8 cellular contexts compared by ENCODE assay signal in genomic region chr22:49826603-49827306, GRCh38. TPM values are rescaled to one million over a fixed set of nuclear protein-coding genes. Genes with fewer than 3 reads are reported as not detected.
DNase-seq lines count a peak whose midpoint lies in the region; ATAC-seq and TF ChIP-seq lines count a peak whose summit lies in the region.

No MANE protein-coding gene starts in this region.

- H3K79me2 ChIP-seq in parathyroid adenoma, result peaks cover 41% of the 10 kb centered on the region

- H3K27ac Mint-ChIP-seq in IgD-negative memory B cell, result peak overlapping the region in 1 of 3 donors; percentile 93
- H3K27ac Mint-ChIP-seq in activated naive CD4-positive, alpha-beta T cell treated with anti-CD3 and anti-CD28 coated beads, Interleukin-2, amount 10 ng/mL, durations not matched to agents 7 days and 5 days, result peak overlapping the region; percentile 95

- peak; percentile 50 for DNase-seq in ELR (ENCODE audit: low read depth)
- DNase-seq in activated naive CD4-positive, alpha-beta T cell treated with anti-CD3 and anti-CD28 coated beads, Interleukin-2, amount 10 ng/mL, durations not matched to agents 7 days and 5 days, result peak; percentile 64
- peak in 37 of 42 donors; percentile 13 to 69 (median 43) for DNase-seq in head of caudate nucleus

- H3K4me1 ChIP-seq in parathyroid adenoma, result no peaks in the 10 kb centered on the region

- peak overlapping the region; percentile 32 for H3K27ac ChIP-seq in parathyroid adenoma

- peak overlapping the region; percentile 95 for H3K4me2 ChIP-seq in parathyroid adenoma (ENCODE audit: low read length)

- H3K9me3 Mint-ChIP-seq in IgD-negative memory B cell, result no peaks in the 10 kb centered on the region
- H3K9me3 Mint-ChIP-seq in activated naive CD4-positive, alpha-beta T cell treated with anti-CD3 and anti-CD28 coated beads, Interleukin-2, amount 10 ng/mL, durations not matched to agents 7 days and 5 days, result peaks cover 4% of the 10 kb centered on the region

- peak overlapping the region; percentile 86 to 94 (median 91) for H3K4me3 Mint-ChIP-seq in IgD-negative memory B cell
- peak overlapping the region; percentile 91 for H3K4me3 Mint-ChIP-seq in activated naive CD4-positive, alpha-beta T cell treated with anti-CD3 and anti-CD28 coated beads, Interleukin-2, amount 10 ng/mL, durations not matched to agents 7 days and 5 days

- no peaks in the 10 kb centered on the region for H3K36me3 Mint-ChIP-seq in IgD-negative memory B cell
- peaks cover 38% of the 10 kb centered on the region for H3K36me3 Mint-ChIP-seq in activated naive CD4-positive, alpha-beta T cell treated with anti-CD3 and anti-CD28 coated beads, Interleukin-2, amount 10 ng/mL, durations not matched to agents 7 days and 5 days

- H3K36me3 ChIP-seq in parathyroid adenoma (ENCODE audit: control insufficient read depth, insufficient read depth, low read length), result no peaks in the 10 kb centered on the region

- intact Hi-C loops in head of caudate nucleus (cut with DNase I), result no loop called here

- H3K9me3 ChIP-seq in parathyroid adenoma (ENCODE audit: control insufficient read depth, low read length), result no peaks in the 10 kb centered on the region

- H3K27me3 Mint-ChIP-seq in IgD-negative memory B cell, result no peaks in the 10 kb centered on the region
- peaks cover 11% of the 10 kb centered on the region for H3K27me3 Mint-ChIP-seq in activated naive CD4-positive, alpha-beta T cell treated with anti-CD3 and anti-CD28 coated beads, Interleukin-2, amount 10 ng/mL, durations not matched to agents 7 days and 5 days

- no peak for ATAC-seq in GM19351 (IDR thresholded peaks at IDR 0.05; ENCODE audit: unreplicated experiment)
- ATAC-seq in GM19035 (IDR thresholded peaks at IDR 0.05; ENCODE audit: unreplicated experiment), result no peak
- no peak for ATAC-seq in HG03342 (IDR thresholded peaks at IDR 0.05; ENCODE audit: unreplicated experiment)

- CTCF ChIA-PET in activated naive CD4-positive, alpha-beta T cell treated with anti-CD3 and anti-CD28 coated beads, Interleukin-2, amount 10 ng/mL, durations not matched to agents 7 days and 5 days (lab: Charles Lee), result interaction anchor here (0.9 kb wide), 1 partner anchor 14 kb away, joined by 3 read pairs; no protein-coding TSS in a partner anchor

- H2AFZ ChIP-seq in parathyroid adenoma, result peak overlapping the region; percentile 46

- peaks cover 28 to 39% (median 30%) of the 10 kb centered on the region in 3 donors for H3K4me1 Mint-ChIP-seq in IgD-negative memory B cell
- peaks cover 63% of the 10 kb centered on the region for H3K4me1 Mint-ChIP-seq in activated naive CD4-positive, alpha-beta T cell treated with anti-CD3 and anti-CD28 coated beads, Interleukin-2, amount 10 ng/mL, durations not matched to agents 7 days and 5 days

- H3K9ac ChIP-seq in parathyroid adenoma, result peak overlapping the region; percentile 61

- no peaks in the 10 kb centered on the region for H3K27me3 ChIP-seq in parathyroid adenoma (ENCODE audit: control insufficient read depth, insufficient read depth, low read length)

- peak overlapping the region; percentile 86 for H3K4me3 ChIP-seq in parathyroid adenoma (ENCODE audit: low read depth, low read length)

- no peak for TF ChIP-seq CTCF in parathyroid adenoma (IDR thresholded peaks at IDR 0.05)

RNA-seq across cellular contexts. Expression of gene BRD1, which starts 0.9 kb away (rescaled TPM):
- 3.1 TPM for polyA plus RNA-seq in IgD-negative memory B cell

RNA-seq across cellular contexts. Expression of gene ZBED4, which starts 26.9 kb away (rescaled TPM):
- 5.0 TPM for polyA plus RNA-seq in IgD-negative memory B cell
